Comparison of ENCODE assay signal across 8 cellular contexts in the genomic region with DNA sequence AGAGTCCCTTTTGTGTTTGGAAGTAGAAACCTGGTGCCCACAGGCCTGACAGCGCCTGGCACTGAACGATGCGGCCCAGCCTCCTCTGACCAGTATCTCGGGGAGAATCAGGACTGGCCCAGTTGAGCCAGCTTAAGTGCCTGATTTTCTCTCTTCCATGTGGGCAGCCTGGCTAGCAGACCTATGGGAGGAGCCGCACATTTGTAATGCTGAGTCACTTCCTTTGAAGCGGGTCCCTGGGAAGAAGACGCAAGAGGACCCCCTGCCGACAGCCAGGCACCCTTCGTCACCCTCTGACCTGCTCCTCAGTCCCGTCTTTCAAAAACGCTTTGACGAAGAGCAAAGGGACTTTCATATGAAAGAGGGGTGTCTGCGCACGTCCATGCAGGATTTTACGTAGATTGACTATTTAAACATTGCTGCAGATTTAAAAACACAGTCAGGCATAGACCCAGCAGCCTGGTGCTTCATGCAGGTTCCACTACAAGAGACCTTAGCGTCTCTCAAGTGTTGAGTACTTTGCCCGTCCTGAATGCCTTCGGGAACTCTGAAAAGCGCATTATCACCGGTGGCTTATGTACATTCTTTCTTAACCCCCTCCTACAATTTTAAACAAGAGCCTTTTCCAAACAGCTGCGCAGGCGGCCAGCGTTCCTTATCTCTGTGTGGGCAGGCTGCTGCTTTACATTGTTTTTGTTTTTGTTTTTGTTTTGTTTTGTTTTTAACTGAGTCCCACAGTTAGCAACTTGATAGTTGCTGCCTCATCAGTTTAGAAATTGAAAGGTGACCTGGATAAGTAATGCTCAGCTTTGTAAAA. TPM values are rescaled to one million over a fixed set of nuclear protein-coding genes. Genes with fewer than 3 reads are reported as not detected.
DNase-seq lines count a peak whose midpoint lies in the region; ATAC-seq lines count a peak whose summit lies in the region.

No MANE protein-coding gene starts in this region.

- H3K4me3 ChIP-seq in rectal smooth muscle tissue (ENCODE audit: low read length): peak overlapping the region; percentile 25

- peak; percentile 56 for DNase-seq in DMS53 treated with DMSO at 0.1 percent for 48 hours (lab: John Stamatoyannopoulos, UW; ENCODE audit: unreplicated experiment)
- DNase-seq in MV-4-11 (lab: John Stamatoyannopoulos, UW): peak; percentile 75
- DNase-seq in glomerular visceral epithelial cell (ENCODE audit: extremely low spot score): peak; percentile 89
- DNase-seq in mesenteric fat pad (ENCODE audit: low spot score): no peak
- no peak for DNase-seq in putamen (ENCODE audit: low spot score)

- H3K4me3 Mint-ChIP-seq in activated T-helper 17 cell treated with anti-CD3 and anti-CD28 coated beads, Interleukin-2, amount 50 U/mL, for 72 hours: peak overlapping the region; percentile 79

- H3K4me1 ChIP-seq in rectal smooth muscle tissue (ENCODE audit: control insufficient read depth, insufficient read depth, low read length): peaks cover 8% of the 10 kb centered on the region

- peaks cover 25% of the 10 kb centered on the region for H3K4me1 Mint-ChIP-seq in activated T-helper 17 cell treated with anti-CD3 and anti-CD28 coated beads, Interleukin-2, amount 50 U/mL, for 72 hours

- no peaks in the 10 kb centered on the region for H3K27me3 ChIP-seq in rectal smooth muscle tissue (ENCODE audit: control insufficient read depth, insufficient read depth, low read length)

- H3K27ac ChIP-seq in rectal smooth muscle tissue (ENCODE audit: low read depth, low read length): peak overlapping the region; percentile 58

- H3K9me3 Mint-ChIP-seq in activated T-helper 17 cell treated with anti-CD3 and anti-CD28 coated beads, Interleukin-2, amount 50 U/mL, for 72 hours: no peaks in the 10 kb centered on the region

- no peak overlapping the region for H3K9ac ChIP-seq in rectal smooth muscle tissue (ENCODE audit: low read length)

- peak overlapping the region; percentile 75 for H3K27ac Mint-ChIP-seq in activated T-helper 17 cell treated with anti-CD3 and anti-CD28 coated beads, Interleukin-2, amount 50 U/mL, for 72 hours

- H3K27me3 Mint-ChIP-seq in activated T-helper 17 cell treated with anti-CD3 and anti-CD28 coated beads, Interleukin-2, amount 50 U/mL, for 72 hours: no peaks in the 10 kb centered on the region

- H3K36me3 ChIP-seq in rectal smooth muscle tissue (ENCODE audit: control insufficient read depth, insufficient read depth, low read length): peaks cover 11% of the 10 kb centered on the region

- ATAC-seq in activated T-helper 17 cell treated with anti-CD3 and anti-CD28 coated beads, Interleukin-2, amount 50 U/mL, for 72 hours (replicated peaks): peak; percentile 49
- no peak for ATAC-seq in HG02870 (IDR thresholded peaks at IDR 0.05; ENCODE audit: unreplicated experiment)

- peaks cover 33% of the 10 kb centered on the region for H3K36me3 Mint-ChIP-seq in activated T-helper 17 cell treated with anti-CD3 and anti-CD28 coated beads, Interleukin-2, amount 50 U/mL, for 72 hours (ENCODE audit: low read depth)

RNA-seq across cellular contexts. Expression of a gene that starts 36.5 kb away (rescaled TPM):
- total RNA-seq in activated T-helper 17 cell treated with anti-CD3 and anti-CD28 coated beads, Interleukin-2, amount 50 U/mL, for 72 hours: 10 to 100 TPM; 38.7 to 51.9 TPM
- total RNA-seq in mesenteric fat pad: 37.6 TPM

RNA-seq across cellular contexts. Expression of a gene that starts 56.8 kb away (rescaled TPM):
- 10 to 100 TPM; 32.3 to 32.5 TPM for total RNA-seq in activated T-helper 17 cell treated with anti-CD3 and anti-CD28 coated beads, Interleukin-2, amount 50 U/mL, for 72 hours
- total RNA-seq in mesenteric fat pad: 30.2 TPM

Comparison
In these comparisons a context has a peak if more than half of its experiments do, and no peak if none do; other contexts are left out.
1. DNase-seq: peak in DMS53 treated with DMSO at 0.1 percent for 48 hours (single experiment), MV-4-11 (single experiment) and glomerular visceral epithelial cell (single experiment); none in mesenteric fat pad (single experiment) and putamen (single experiment).